ENCODE assay signal across 8 cellular contexts in the genomic region with DNA sequence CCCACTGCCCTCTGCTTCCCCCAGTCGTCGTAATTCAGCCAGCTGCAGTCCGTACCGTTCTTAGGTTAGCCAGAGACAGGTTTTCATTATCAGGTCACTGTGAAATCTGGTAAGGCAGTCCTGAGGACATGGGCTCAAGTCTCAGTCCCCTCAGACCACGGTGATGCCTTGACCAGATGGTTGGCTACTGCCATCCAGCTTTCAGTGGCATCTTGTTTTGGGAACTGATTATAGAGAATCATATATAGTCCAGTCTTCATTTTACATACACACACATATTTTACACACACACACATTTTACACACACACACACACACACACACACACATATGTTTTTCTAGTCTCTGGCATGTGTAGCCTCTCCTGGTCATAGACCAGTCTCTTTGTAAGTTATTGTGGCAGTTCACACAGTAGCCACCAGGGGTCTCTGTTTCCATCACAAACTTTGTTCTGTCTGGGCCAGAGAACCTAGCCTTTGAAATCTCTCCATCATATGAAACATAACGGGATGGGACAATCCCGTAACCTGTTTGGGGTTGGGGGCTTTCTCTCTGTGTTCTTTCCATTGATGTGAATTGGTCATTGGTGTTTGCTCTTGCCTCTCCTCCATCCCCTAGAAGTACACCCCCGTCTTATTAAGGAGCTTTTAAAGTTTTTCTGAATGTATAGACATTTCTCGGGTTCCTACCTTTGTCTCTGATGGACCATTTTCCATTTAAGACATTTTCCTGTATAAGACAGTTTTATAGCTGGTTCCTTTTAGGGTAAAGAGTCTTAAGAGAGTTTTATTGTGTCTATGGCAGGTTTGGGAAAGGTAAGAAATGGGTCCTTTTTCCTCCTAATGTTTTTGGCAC. TPM values are rescaled to one million over a fixed set of nuclear protein-coding genes. Genes with fewer than 3 reads are reported as not detected.
A peak's percentile ranks its signal among the peaks of the same experiment; 100 is the strongest.
DNase-seq lines count a peak whose midpoint lies in the region; ATAC-seq lines count a peak whose summit lies in the region.

No MANE protein-coding gene starts in this region.

- ATAC-seq in HG02885 (IDR thresholded peaks at IDR 0.05; ENCODE audit: poor library complexity, unreplicated experiment): peak; percentile 66
- ATAC-seq in memory B cell (ENCODE audit: low read depth): peak; percentile 77
- no peak for ATAC-seq in HG02623 (IDR thresholded peaks at IDR 0.05; ENCODE audit: unreplicated experiment)

- peaks cover 9% of the 10 kb centered on the region for H3K4me1 Mint-ChIP-seq in memory B cell

- H3K4me3 Mint-ChIP-seq in memory B cell: no peak overlapping the region

- no peaks in the 10 kb centered on the region for H3K27me3 Mint-ChIP-seq in memory B cell

- H3K9me3 Mint-ChIP-seq in memory B cell: no peaks in the 10 kb centered on the region

- DNase-seq in EH (ENCODE audit: low read depth) (peak; percentile 74), NCI-H748 (lab: John Stamatoyannopoulos, UW; ENCODE audit: unreplicated experiment) (peak; percentile 40), dermis microvascular lymphatic vessel endothelial cell (ENCODE audit: low read depth in 2 of 2) (peak; percentile 71 to 83), memory B cell (ENCODE audit: low spot score in 2 of 2) (peak; percentile 71 to 76)
- peak; percentile 84 to 88 for DNase-seq in activated CD4-positive, alpha-beta T cell treated with anti-CD3 and anti-CD28 coated beads, Interleukin-2, amount 50 U/mL, for 48 hours
- DNase-seq in stimulated activated CD8-positive, alpha-beta memory T cell treated with anti-CD3 and anti-CD28 coated beads, Interleukin-4, amount 100 ng/mL, for 48 hours: peak; percentile 88

- H3K36me3 Mint-ChIP-seq in memory B cell: peaks cover 2% of the 10 kb centered on the region

- H3K27ac Mint-ChIP-seq in memory B cell: no peak overlapping the region

RNA-seq across cellular contexts. Expression of gene IKBKE, which starts 8.4 kb away (rescaled TPM):
- total RNA-seq in dermis microvascular lymphatic vessel endothelial cell: 22.8 and 24.5 TPM in 2 replicates

RNA-seq across cellular contexts. Expression of gene RASSF5, which starts 45.5 kb away (rescaled TPM):
- 0.13 TPM in 2 replicates for total RNA-seq in dermis microvascular lymphatic vessel endothelial cell
